ENCODE assay signal across 18 cellular contexts in the genomic region with DNA sequence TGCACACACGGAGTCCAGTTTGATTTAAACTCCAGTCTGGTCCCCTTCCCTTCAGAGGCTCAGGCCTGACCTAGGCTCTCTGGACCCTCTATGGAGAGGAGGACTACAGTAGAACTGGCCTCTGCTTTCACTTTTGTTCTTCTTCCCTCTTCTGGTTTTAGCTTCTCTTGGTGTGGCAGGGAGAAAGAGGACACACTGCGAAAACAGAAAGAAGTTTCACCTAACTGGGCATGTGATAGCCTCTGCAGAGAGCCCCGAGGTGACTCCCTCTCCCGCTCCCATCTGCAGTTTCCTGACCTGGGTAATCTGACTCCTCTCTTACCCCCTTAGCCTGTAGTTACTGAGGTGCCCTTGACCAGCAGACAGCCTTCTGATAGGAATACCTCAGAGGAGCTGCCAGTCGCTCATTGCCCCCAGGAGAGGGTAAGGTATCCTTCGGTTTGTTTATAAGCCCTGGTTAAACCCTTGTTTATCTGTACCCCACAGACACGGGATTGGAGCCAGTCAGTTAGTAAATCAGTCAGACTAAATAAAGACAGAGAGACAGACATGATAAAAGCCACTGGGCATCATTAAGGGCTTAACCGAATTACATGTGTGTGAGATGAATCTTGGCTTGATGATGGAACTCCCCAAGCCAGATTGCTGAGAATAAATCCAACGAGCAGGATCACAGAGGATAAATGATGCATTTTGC. TPM values are rescaled to one million over a fixed set of nuclear protein-coding genes. Genes with fewer than 3 reads are reported as not detected.
DNase-seq lines count a peak whose midpoint lies in the region; ATAC-seq and TF ChIP-seq lines count a peak whose summit lies in the region.
"Had no signal": no experiment of that assay in that cellular context is flagged by ENCODE, and none has a peak within 500 bp of the region (broad histone marks: within the 10 kb centered on the region; RNA-seq: fewer than 3 reads in every experiment).

No MANE protein-coding gene starts in this region.

- no peak for DNase-seq in heart left ventricle
- no peak for DNase-seq in cardiac septum (ENCODE audit: low spot score)
- DNase-seq in SK-N-DZ (ENCODE audit: low spot score), result peak; percentile 31
- DNase-seq in iPS-NIHi11 (ENCODE audit: low spot score), result peak; percentile 43
- DNase-seq in uterus, result no peak
- DNase-seq in activated naive CD4-positive, alpha-beta T cell treated with Interleukin-2 at 50 U/mL for 16 hours, result no peak
- no peak for DNase-seq in stimulated activated CD4-positive, alpha-beta T cell treated with anti-CD3 and anti-CD28 coated beads, Interleukin-4, amount 100 ng/mL, for 4 hours
- DNase-seq in NCI-H187 (lab: John Stamatoyannopoulos, UW), result no peak
- DNase-seq: ACHN; activated CD4-positive, CD25-positive, alpha-beta regulatory T cell; activated naive CD8-positive, alpha-beta T cell treated with anti-CD3 and anti-CD28 coated beads for 36 hours; CD4-positive, alpha-beta T cell; left colon; NCI-H1105 treated with DMSO at 0.1 percent for 48 hours; SIG-M5; stomach; T-helper 2 cell had no signal

- TF ChIP-seq CTCF in heart left ventricle (IDR thresholded peaks at IDR 0.05) (no peak), uterus (IDR thresholded peaks at IDR 0.05) (no peak)

- H3K36me3 ChIP-seq in heart left ventricle (no peaks in the 10 kb centered on the region), uterus (no peaks in the 10 kb centered on the region)
- H3K36me3 ChIP-seq: neutrophil, stomach had no signal

- no peaks in the 10 kb centered on the region for H3K27me3 ChIP-seq in heart left ventricle
- no peaks in the 10 kb centered on the region for H3K27me3 ChIP-seq in uterus

- intact Hi-C loops in heart left ventricle (cut with DNase I), result no loop called here
- intact Hi-C loops in cardiac septum (cut with DNase I), result no loop called here
- intact Hi-C loops in uterus (cut with DNase I; ENCODE audit: low total_unique reads), result no loop called here

- H3K27ac ChIP-seq in heart left ventricle, result peak overlapping the region in 1 of 12 donors; percentile 76
- H3K27ac ChIP-seq in uterus, result peak overlapping the region; percentile 45 to 49
- H3K27ac ChIP-seq: neutrophil, stomach had no signal

- H3K9me3 ChIP-seq in heart left ventricle (no peaks in the 10 kb centered on the region), uterus (no peaks in the 10 kb centered on the region)
- H3K9me3 ChIP-seq: neutrophil, stomach had no signal

- H3K4me3 ChIP-seq in heart left ventricle, result no peak overlapping the region
- no peak overlapping the region for H3K4me3 ChIP-seq in uterus
- H3K4me3 ChIP-seq: stomach had no signal

- peak in 3 of 4 donors; percentile 41 to 52 (median 49) for ATAC-seq in heart left ventricle

- 57 to 60% (median 59%) methylated on average over 9 of the region's 9 CpGs for WGBS in heart left ventricle, 4 donors

- no peak for TF ChIP-seq POLR2A in heart left ventricle (IDR thresholded peaks at IDR 0.05)
- no peak for TF ChIP-seq POLR2A in uterus (IDR thresholded peaks at IDR 0.05)

- peaks cover 0 to 24% (median 0%) of the 10 kb centered on the region in 12 donors for H3K4me1 ChIP-seq in heart left ventricle
- no peaks in the 10 kb centered on the region for H3K4me1 ChIP-seq in uterus

RNA-seq across cellular contexts. Expression of gene DTNBP1, which starts 12.0 kb away (rescaled TPM):
- total RNA-seq in heart left ventricle (10 to 100 TPM in 8 of 9 donors, 1 to 10 TPM in 1; 7.0 to 38.4 (median 18.5) TPM), cardiac septum (19.0 TPM), uterus (10 to 100 TPM in 1 of 4 donors, 1 to 10 TPM in 2, not detected in 1; 1.8 to 19.8 (median 9.0) TPM)
- 10 to 100 TPM in 1 of 2 donors, 1 to 10 TPM in 1; 7.2 to 18.8 TPM for polyA plus RNA-seq in heart left ventricle
- polyA plus RNA-seq in SK-N-DZ (2014; cell fraction: cytosol; rRNA removed), result 7.1 and 10.8 TPM in 2 replicates
- polyA plus RNA-seq in SK-N-DZ (2014; cell fraction: nucleus; rRNA removed), result 6.8 and 21.8 TPM in 2 replicates

Comparison
In these comparisons a context has a peak if more than half of its experiments do, and no peak if none do; other contexts are left out.
1. DNase-seq: peak in SK-N-DZ (single experiment) and iPS-NIHi11 (single experiment); none in heart left ventricle (0 of 5), cardiac septum (single experiment), uterus (0 of 2), activated naive CD4-positive, alpha-beta T cell treated with Interleukin-2 at 50 U/mL for 16 hours (single experiment), stimulated activated CD4-positive, alpha-beta T cell treated with anti-CD3 and anti-CD28 coated beads, Interleukin-4, amount 100 ng/mL, for 4 hours (0 of 2) and NCI-H187 (0 of 2).